In the genomic region with DNA sequence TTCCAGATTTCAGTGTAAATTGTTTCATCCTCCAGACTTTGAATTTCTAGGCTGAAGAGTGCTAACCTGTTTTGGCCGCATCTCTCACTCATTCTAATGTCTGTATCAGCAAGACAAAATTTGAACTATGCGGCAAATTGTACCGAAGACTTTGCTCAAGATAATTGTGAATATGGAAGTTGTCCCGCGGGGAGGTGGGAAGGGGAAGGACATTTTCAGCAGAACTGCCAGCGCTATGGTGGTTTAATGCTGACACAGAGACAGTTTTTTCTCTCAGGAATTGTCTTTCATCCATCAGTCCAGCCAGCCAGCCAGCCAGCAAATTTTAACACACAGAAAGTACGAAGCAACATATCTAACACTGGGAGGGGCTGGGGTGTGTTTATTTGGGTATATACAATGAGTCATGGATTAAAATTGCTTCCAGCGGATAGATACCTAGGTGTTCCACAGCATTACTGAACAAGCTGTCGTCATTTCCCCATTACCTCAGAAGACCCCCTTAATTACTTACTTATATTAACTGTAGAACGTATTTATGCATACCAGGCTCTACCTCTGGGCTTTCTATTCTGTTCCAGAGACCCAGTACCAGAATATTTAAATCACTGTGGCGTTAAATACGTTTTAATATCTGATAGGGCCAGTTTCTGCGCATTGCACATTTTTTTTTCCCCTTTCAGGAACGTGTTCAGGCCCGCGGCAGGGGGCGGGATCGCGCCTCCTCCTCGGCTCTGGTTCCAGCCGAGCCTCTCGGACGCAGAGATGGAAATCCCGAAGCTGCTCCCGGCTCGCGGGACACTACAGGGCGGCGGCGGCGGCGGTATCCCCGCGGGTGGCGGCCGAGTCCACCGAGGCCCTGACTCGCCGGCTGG, we compare ENCODE assay signal across 8 cellular contexts. TPM values are rescaled to one million over a fixed set of nuclear protein-coding genes. Genes with fewer than 3 reads are reported as not detected.
A peak's percentile ranks its signal among the peaks of the same experiment; 100 is the strongest.
DNase-seq lines count a peak whose midpoint lies in the region; ATAC-seq lines count a peak whose summit lies in the region.
"Not testable (repeated sequence)": the region's sequence is repeated elsewhere in the genome, so short reads cannot be mapped to it uniquely, and the experiment has no call there.

A gene (plus strand): TSS at position 728 of the 875 bp plus-strand sequence. CDS start 38 bp downstream, at position 766.

- H3K4me1 Mint-ChIP-seq in activated T-helper 17 cell treated with anti-CD3 and anti-CD28 coated beads, Interleukin-2, amount 50 U/mL, for 72 hours, result peaks cover 18% of the 10 kb centered on the region
- peaks cover 20% of the 10 kb centered on the region for H3K4me1 Mint-ChIP-seq in memory B cell
- H3K4me1 Mint-ChIP-seq in stimulated activated memory B cell treated with anti-CD40 and anti-IgM and Interleukin-4, amounts not matched to agents 10 μg/mL and 1 μg/mL and 100 μg/mL, for 72 hours, result peaks cover 26% of the 10 kb centered on the region

- ATAC-seq in GM21381 (IDR thresholded peaks at IDR 0.05; ENCODE audit: unreplicated experiment) (peak; percentile 45), HG03196 (IDR thresholded peaks at IDR 0.05; ENCODE audit: unreplicated experiment) (peak; percentile 59), esophagus mucosa (peak; percentile 76), memory B cell (ENCODE audit: low read depth) (peak; percentile 61)
- ATAC-seq in activated T-helper 17 cell treated with anti-CD3 and anti-CD28 coated beads, Interleukin-2, amount 50 U/mL, for 72 hours (replicated peaks), result peak; percentile 52
- ATAC-seq in stimulated activated memory B cell treated with anti-CD40 and anti-IgM and Interleukin-4, amounts not matched to agents 10 μg/mL and 1 μg/mL and 100 μg/mL, for 72 hours, result peak; percentile 78

- H3K27me3 Mint-ChIP-seq in activated T-helper 17 cell treated with anti-CD3 and anti-CD28 coated beads, Interleukin-2, amount 50 U/mL, for 72 hours; memory B cell; stimulated activated memory B cell treated with anti-CD40 and anti-IgM and Interleukin-4, amounts not matched to agents 10 μg/mL and 1 μg/mL and 100 μg/mL, for 72 hours: not testable (repeated sequence)

- H3K36me3 Mint-ChIP-seq in activated T-helper 17 cell treated with anti-CD3 and anti-CD28 coated beads, Interleukin-2, amount 50 U/mL, for 72 hours (ENCODE audit: low read depth), result peaks cover 22% of the 10 kb centered on the region
- peaks cover 10% of the 10 kb centered on the region for H3K36me3 Mint-ChIP-seq in memory B cell
- peaks cover 19% of the 10 kb centered on the region for H3K36me3 Mint-ChIP-seq in stimulated activated memory B cell treated with anti-CD40 and anti-IgM and Interleukin-4, amounts not matched to agents 10 μg/mL and 1 μg/mL and 100 μg/mL, for 72 hours

- H3K4me3 Mint-ChIP-seq in activated T-helper 17 cell treated with anti-CD3 and anti-CD28 coated beads, Interleukin-2, amount 50 U/mL, for 72 hours, result peak within 1 kb of the TSS; percentile 79
- H3K4me3 Mint-ChIP-seq in memory B cell, result peak within 1 kb of the TSS; percentile 80
- H3K4me3 Mint-ChIP-seq in stimulated activated memory B cell treated with anti-CD40 and anti-IgM and Interleukin-4, amounts not matched to agents 10 μg/mL and 1 μg/mL and 100 μg/mL, for 72 hours, result peak within 1 kb of the TSS; percentile 81

- peak within 1 kb of the TSS; percentile 87 for H3K27ac Mint-ChIP-seq in activated T-helper 17 cell treated with anti-CD3 and anti-CD28 coated beads, Interleukin-2, amount 50 U/mL, for 72 hours
- H3K27ac Mint-ChIP-seq in memory B cell, result peak within 1 kb of the TSS; percentile 95
- H3K27ac Mint-ChIP-seq in stimulated activated memory B cell treated with anti-CD40 and anti-IgM and Interleukin-4, amounts not matched to agents 10 μg/mL and 1 μg/mL and 100 μg/mL, for 72 hours, result peak within 1 kb of the TSS; percentile 87

- DNase-seq in DMS53 (lab: John Stamatoyannopoulos, UW) (peak; percentile 42), NCI-H526 treated with DMSO at 0.1 percent for 48 hours (lab: John Stamatoyannopoulos, UW) (peak; percentile 11), memory B cell (ENCODE audit: low spot score in 2 of 2) (peak in 1 of 2 donors; percentile 4)

- H3K9me3 Mint-ChIP-seq in activated T-helper 17 cell treated with anti-CD3 and anti-CD28 coated beads, Interleukin-2, amount 50 U/mL, for 72 hours; memory B cell; stimulated activated memory B cell treated with anti-CD40 and anti-IgM and Interleukin-4, amounts not matched to agents 10 μg/mL and 1 μg/mL and 100 μg/mL, for 72 hours: not testable (repeated sequence)

RNA-seq across cellular contexts. Expression of the gene that starts here (rescaled TPM):
- total RNA-seq in activated T-helper 17 cell treated with anti-CD3 and anti-CD28 coated beads, Interleukin-2, amount 50 U/mL, for 72 hours, result 1 to 10 TPM; 5.8 to 8.9 TPM
- total RNA-seq in esophagus mucosa, result 2.9 TPM
